In the genomic region with DNA sequence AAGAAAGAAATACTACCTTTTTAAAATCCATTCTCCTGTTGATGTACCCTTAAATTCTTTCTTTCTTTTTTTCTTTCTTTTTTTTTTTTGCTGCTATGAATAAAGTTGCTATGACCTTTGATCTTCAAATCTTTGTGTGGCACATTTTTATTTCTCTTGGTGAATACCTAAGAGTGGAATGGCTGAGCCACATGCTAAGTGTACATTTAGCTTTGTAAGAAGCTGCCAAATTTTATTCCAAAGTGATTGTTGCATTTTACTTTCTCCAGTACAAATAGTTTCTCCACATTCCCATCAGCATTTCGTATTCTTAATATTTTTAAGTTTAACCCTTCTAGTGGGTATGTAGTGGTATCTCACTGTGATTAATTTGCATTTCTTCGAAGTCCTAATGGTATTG, we compare ENCODE assay signal across 1 cellular context.
TF ChIP-seq lines count a peak whose summit lies in the region.

No MANE protein-coding gene starts in this region.

TF ChIP-seq in A549, 52 proteins besides CTCF, POLR2A, EP300 and RAD21 (continued from another document):
- TF ChIP-seq, protein P1, sequence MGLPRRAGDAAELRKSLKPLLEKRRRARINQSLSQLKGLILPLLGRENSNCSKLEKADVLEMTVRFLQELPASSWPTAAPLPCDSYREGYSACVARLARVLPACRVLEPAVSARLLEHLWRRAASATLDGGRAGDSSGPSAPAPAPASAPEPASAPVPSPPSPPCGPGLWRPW (IDR thresholded peaks at IDR 0.05), result no peak
- TF ChIP-seq, protein P2, sequence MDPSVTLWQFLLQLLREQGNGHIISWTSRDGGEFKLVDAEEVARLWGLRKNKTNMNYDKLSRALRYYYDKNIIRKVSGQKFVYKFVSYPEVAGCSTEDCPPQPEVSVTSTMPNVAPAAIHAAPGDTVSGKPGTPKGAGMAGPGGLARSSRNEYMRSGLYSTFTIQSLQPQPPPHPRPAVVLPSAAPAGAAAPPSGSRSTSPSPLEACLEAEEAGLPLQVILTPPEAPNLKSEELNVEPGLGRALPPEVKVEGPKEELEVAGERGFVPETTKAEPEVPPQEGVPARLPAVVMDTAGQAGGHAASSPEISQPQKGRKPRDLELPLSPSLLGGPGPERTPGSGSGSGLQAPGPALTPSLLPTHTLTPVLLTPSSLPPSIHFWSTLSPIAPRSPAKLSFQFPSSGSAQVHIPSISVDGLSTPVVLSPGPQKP (IDR thresholded peaks at IDR 0.05; ENCODE audit: low read depth, low read length), result no peak
- TF ChIP-seq ZSCAN20 (CRISPR knock-in tag; IDR thresholded peaks at IDR 0.05) (no peak), CEBPB (IDR thresholded peaks at IDR 0.05) (no peak), EHMT2 (IDR thresholded peaks at IDR 0.05; ENCODE audit: low read depth) (no peak), NR3C1 (IDR thresholded peaks at IDR 0.05) (no peak), RFX5 (IDR thresholded peaks at IDR 0.05) (no peak), CBX8 (IDR thresholded peaks at IDR 0.05) (no peak)
- TF ChIP-seq, protein P3, sequence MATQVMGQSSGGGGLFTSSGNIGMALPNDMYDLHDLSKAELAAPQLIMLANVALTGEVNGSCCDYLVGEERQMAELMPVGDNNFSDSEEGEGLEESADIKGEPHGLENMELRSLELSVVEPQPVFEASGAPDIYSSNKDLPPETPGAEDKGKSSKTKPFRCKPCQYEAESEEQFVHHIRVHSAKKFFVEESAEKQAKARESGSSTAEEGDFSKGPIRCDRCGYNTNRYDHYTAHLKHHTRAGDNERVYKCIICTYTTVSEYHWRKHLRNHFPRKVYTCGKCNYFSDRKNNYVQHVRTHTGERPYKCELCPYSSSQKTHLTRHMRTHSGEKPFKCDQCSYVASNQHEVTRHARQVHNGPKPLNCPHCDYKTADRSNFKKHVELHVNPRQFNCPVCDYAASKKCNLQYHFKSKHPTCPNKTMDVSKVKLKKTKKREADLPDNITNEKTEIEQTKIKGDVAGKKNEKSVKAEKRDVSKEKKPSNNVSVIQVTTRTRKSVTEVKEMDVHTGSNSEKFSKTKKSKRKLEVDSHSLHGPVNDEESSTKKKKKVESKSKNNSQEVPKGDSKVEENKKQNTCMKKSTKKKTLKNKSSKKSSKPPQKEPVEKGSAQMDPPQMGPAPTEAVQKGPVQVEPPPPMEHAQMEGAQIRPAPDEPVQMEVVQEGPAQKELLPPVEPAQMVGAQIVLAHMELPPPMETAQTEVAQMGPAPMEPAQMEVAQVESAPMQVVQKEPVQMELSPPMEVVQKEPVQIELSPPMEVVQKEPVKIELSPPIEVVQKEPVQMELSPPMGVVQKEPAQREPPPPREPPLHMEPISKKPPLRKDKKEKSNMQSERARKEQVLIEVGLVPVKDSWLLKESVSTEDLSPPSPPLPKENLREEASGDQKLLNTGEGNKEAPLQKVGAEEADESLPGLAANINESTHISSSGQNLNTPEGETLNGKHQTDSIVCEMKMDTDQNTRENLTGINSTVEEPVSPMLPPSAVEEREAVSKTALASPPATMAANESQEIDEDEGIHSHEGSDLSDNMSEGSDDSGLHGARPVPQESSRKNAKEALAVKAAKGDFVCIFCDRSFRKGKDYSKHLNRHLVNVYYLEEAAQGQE (IDR thresholded peaks at IDR 0.05), result no peak
